Comparison of ENCODE assay signal across 27 cellular contexts in the genomic region with DNA sequence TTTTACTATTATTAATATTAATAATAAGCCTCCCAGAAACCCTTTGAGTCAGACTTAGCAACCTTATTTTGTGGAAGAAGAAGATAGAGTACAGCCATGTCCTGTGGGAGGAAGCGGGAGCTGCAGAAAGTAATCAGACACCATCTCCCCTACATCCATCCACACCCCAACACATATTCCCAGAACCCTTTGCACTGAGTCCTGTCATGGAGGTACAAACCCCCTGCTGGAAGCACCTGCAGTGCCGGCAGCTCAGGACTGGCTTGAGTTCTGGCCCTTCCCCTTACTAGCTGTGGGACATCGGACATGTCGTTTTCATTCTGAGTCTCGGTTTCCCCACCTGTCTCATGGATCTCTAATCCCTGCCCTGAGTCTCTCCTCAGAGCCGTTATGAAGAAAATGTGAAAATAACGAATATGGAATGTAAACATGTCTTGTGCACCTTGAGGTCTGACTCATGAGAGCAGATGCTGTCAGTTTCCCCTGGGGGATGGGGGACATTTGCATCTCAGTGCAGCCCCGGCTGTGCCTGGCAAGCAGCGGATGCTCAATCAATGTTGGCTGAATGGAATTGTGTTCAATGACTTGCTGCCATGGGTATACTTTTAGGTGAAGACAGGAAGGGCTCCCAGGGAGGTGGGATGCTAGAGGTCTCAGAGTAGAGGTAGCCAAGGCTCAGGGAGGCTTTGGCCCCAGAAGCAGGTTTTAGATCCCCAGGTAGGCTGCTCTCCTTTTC. TPM values are rescaled to one million over a fixed set of nuclear protein-coding genes. Genes with fewer than 3 reads are reported as not detected.
DNase-seq lines count a peak whose midpoint lies in the region; ATAC-seq, FAIRE-seq and TF ChIP-seq lines count a peak whose summit lies in the region.
"Had no signal": no experiment of that assay in that cellular context is flagged by ENCODE, and none has a peak within 500 bp of the region (broad histone marks: within the 10 kb centered on the region; RNA-seq: fewer than 3 reads in every experiment).

No MANE protein-coding gene starts in this region.

- in situ Hi-C loops in GM13977 (cut with MboI; ENCODE audit: low pct_unique_long_range_greater_than_20kb, low sequenced_read_pairs, unreplicated experiment) (loop anchor here (10.0 kb wide), 1 partner anchor 280 kb away; no protein-coding TSS in a partner anchor), gastrocnemius medialis (cut with MboI; ENCODE audit: low sequenced_read_pairs in 4 of 4) (loop anchor here in 2 of 4 donors (5.0 to 25.0 kb wide), 3 partner anchors 178 to 432 kb away; partner anchors contain the start of gene TSPAN18 (in 2 of the 2))

- TF ChIP-seq POLR2A in suprapubic skin (IDR thresholded peaks at IDR 0.05) (no peak), gastrocnemius medialis (IDR thresholded peaks at IDR 0.05) (no peak)

- H3K27ac Mint-ChIP-seq in T-cell (peak overlapping the region; percentile 38 to 41), glutamatergic neuron (ENCODE audit: unreplicated experiment) (peak overlapping the region; percentile 87)
- H3K27ac Mint-ChIP-seq: nephron had no signal

- H3K9me3 Mint-ChIP-seq in T-cell (no peaks in the 10 kb centered on the region), glutamatergic neuron (ENCODE audit: unreplicated experiment) (peaks cover 9% of the 10 kb centered on the region)
- H3K9me3 Mint-ChIP-seq: nephron had no signal

- no peak for TF ChIP-seq EP300 in suprapubic skin (IDR thresholded peaks at IDR 0.05)

- FAIRE-seq in kidney (lab: Jason Lieb, UNC): no peak
- FAIRE-seq: endothelial cell of umbilical vein, pancreas had no signal

- H3K9ac ChIP-seq in BLaER1 treated with 17β-estradiol and CSF1 and Interleukin-3, amounts not matched to agents 10 nM and 100 nM: no peak overlapping the region
- no peak overlapping the region for H3K9ac ChIP-seq in kidney (ENCODE audit: low read length in 2 of 2)

- ATAC-seq in HG02798 (IDR thresholded peaks at IDR 0.05; ENCODE audit: poor library complexity, unreplicated experiment) (peak; percentile 40), T-cell (replicated peaks in 1 of 4) (no peak), gastrocnemius medialis (no peak)
- ATAC-seq: lower lobe of right lung, mucosa of descending colon, pancreas, SK-N-SH treated with all-trans-retinoic acid at 6 μM for 48 hours had no signal

- H3K4me3 Mint-ChIP-seq in T-cell: no peak overlapping the region
- H3K4me3 Mint-ChIP-seq in glutamatergic neuron (ENCODE audit: unreplicated experiment): peak overlapping the region; percentile 58
- H3K4me3 Mint-ChIP-seq: nephron had no signal

- intact Hi-C loops in kidney (cut with DNase I): loop anchor here (10.0 kb wide), 1 partner anchor 350 kb away; no protein-coding TSS in a partner anchor
- intact Hi-C loops in gastrocnemius medialis (cut with DNase I; ENCODE audit: low total_unique reads): no loop called here

- peaks cover 0 to 4% (median 0%) of the 10 kb centered on the region in 11 experiments; a peak in 5 of 22 replicates for H4K20me1 ChIP-seq in BLaER1 treated with 17β-estradiol and CSF1 and Interleukin-3, amounts not matched to agents 10 nM and 100 nM

- DNase-seq in T-cell (no peak), glutamatergic neuron (no peak), suprapubic skin (ENCODE audit: low spot score in 2 of 2) (no peak), GM13977 (ENCODE audit: low spot score) (no peak), kidney (no peak), gastrocnemius medialis (no peak)
- DNase-seq: ACHN; activated CD4-positive, alpha-beta T cell treated with anti-CD3 and anti-CD28 coated beads for 48 hours; activated gamma-delta T cell treated with Interleukin-2 at 50 U/mL for 16 hours; activated T-cell treated with anti-CD3 and anti-CD28 coated beads, Interleukin-2, amount 50 U/mL, for 1 hour; COR-L47; DMS79; Kasumi-1; lower lobe of right lung; mucosa of descending colon; MV-4-11; NCI-H187; OCI-M1; pancreas; upper lobe of left lung had no signal

- H3K4me1 Mint-ChIP-seq in T-cell (peaks cover 0 to 1% (median 0%) of the 10 kb centered on the region in 3 donors), glutamatergic neuron (ENCODE audit: low read depth, unreplicated experiment) (peaks cover 33% of the 10 kb centered on the region)
- H3K4me1 Mint-ChIP-seq: nephron had no signal

- H3K36me3 Mint-ChIP-seq in T-cell (no peaks in the 10 kb centered on the region), glutamatergic neuron (ENCODE audit: unreplicated experiment) (no peaks in the 10 kb centered on the region)

- peaks cover 0 to 13% (median 0%) of the 10 kb centered on the region in 11 experiments; a peak in 4 of 22 replicates for H3K27me3 ChIP-seq in BLaER1 treated with 17β-estradiol and CSF1 and Interleukin-3, amounts not matched to agents 10 nM and 100 nM
- H3K27me3 ChIP-seq in suprapubic skin: no peaks in the 10 kb centered on the region
- no peaks in the 10 kb centered on the region for H3K27me3 ChIP-seq in gastrocnemius medialis
- H3K27me3 ChIP-seq: pancreas, upper lobe of left lung had no signal

- POLR2A ChIA-PET in T-cell (lab: Charles Lee): no interaction called here

- H3K27me3 Mint-ChIP-seq in T-cell (no peaks in the 10 kb centered on the region), glutamatergic neuron (ENCODE audit: unreplicated experiment) (peaks cover 14% of the 10 kb centered on the region)

- no peaks in the 10 kb centered on the region for H3K9me3 ChIP-seq in BLaER1 treated with 17β-estradiol and CSF1 and Interleukin-3, amounts not matched to agents 10 nM and 100 nM (replicated peaks in 1 of 11)
- H3K9me3 ChIP-seq in suprapubic skin (no peaks in the 10 kb centered on the region), kidney (ENCODE audit: control insufficient read depth in 1 of 2, low read length in 2 of 2) (no peaks in the 10 kb centered on the region), gastrocnemius medialis (no peaks in the 10 kb centered on the region)
- H3K9me3 ChIP-seq: lower lobe of right lung, mucosa of descending colon, pancreas, upper lobe of left lung had no signal

- CTCF ChIA-PET in T-cell (lab: Charles Lee): no interaction called here

- WGBS in suprapubic skin: 84% methylated on average over 9 of the region's 9 CpGs

- peaks cover 0 to 52% (median 39%) of the 10 kb centered on the region in 10 experiments; a peak in 15 of 20 replicates for H3K4me1 ChIP-seq in BLaER1 treated with 17β-estradiol and CSF1 and Interleukin-3, amounts not matched to agents 10 nM and 100 nM
- H3K4me1 ChIP-seq in suprapubic skin (no peaks in the 10 kb centered on the region), kidney (ENCODE audit: control insufficient read depth in 1 of 2, insufficient read depth in 1 of 2, low read depth in 1 of 2, low read length in 2 of 2) (no peaks in the 10 kb centered on the region), gastrocnemius medialis (no peaks in the 10 kb centered on the region)
- H3K4me1 ChIP-seq: lower lobe of right lung, pancreas, upper lobe of left lung had no signal

- H3K36me3 ChIP-seq in BLaER1 treated with 17β-estradiol and CSF1 and Interleukin-3, amounts not matched to agents 10 nM and 100 nM: no peaks in the 10 kb centered on the region
- H3K36me3 ChIP-seq in suprapubic skin (no peaks in the 10 kb centered on the region), kidney (ENCODE audit: control insufficient read depth in 1 of 2, insufficient read depth in 2 of 2, low read length in 2 of 2) (no peaks in the 10 kb centered on the region), gastrocnemius medialis (no peaks in the 10 kb centered on the region)
- H3K36me3 ChIP-seq: lower lobe of right lung, pancreas, upper lobe of left lung had no signal

- no peak overlapping the region for H3K4me3 ChIP-seq in BLaER1 treated with 17β-estradiol and CSF1 and Interleukin-3, amounts not matched to agents 10 nM and 100 nM
- H3K4me3 ChIP-seq in suprapubic skin (no peak overlapping the region), kidney (ENCODE audit: low read length in 2 of 2) (no peak overlapping the region), gastrocnemius medialis (no peak overlapping the region)
- H3K4me3 ChIP-seq: lower lobe of right lung, mucosa of descending colon, pancreas, smooth muscle cell, upper lobe of left lung had no signal

- peak overlapping the region in 8 of 11 experiments; percentile 0 to 65 (median 45); a peak in 14 of 22 replicates for H3K4me2 ChIP-seq in BLaER1 treated with 17β-estradiol and CSF1 and Interleukin-3, amounts not matched to agents 10 nM and 100 nM
- H3K4me2 ChIP-seq: smooth muscle cell had no signal

- no peak for TF ChIP-seq CTCF in glutamatergic neuron (IDR thresholded peaks at IDR 0.05; ENCODE audit: partially characterized antibody, unreplicated experiment)
- TF ChIP-seq CTCF in suprapubic skin (IDR thresholded peaks at IDR 0.05): no peak
- TF ChIP-seq CTCF in GM13977 (IDR thresholded peaks at IDR 0.05; ENCODE audit: extremely low read depth, insufficient read depth, missing control alignments): no peak
- TF ChIP-seq CTCF in kidney (IDR thresholded peaks at IDR 0.05; ENCODE audit: borderline replicate concordance, extremely low read depth, insufficient read depth): no peak
- TF ChIP-seq CTCF in gastrocnemius medialis (IDR thresholded peaks at IDR 0.05 in 4 of 5, conservative IDR thresholded peaks at IDR 0.05 in 1 of 5): no peak

- no peak overlapping the region for H3K27ac ChIP-seq in BLaER1 treated with 17β-estradiol and CSF1 and Interleukin-3, amounts not matched to agents 10 nM and 100 nM
- H3K27ac ChIP-seq in suprapubic skin (no peak overlapping the region), kidney (ENCODE audit: low read depth in 2 of 2, low read length in 2 of 2) (no peak overlapping the region), gastrocnemius medialis (no peak overlapping the region)
- H3K27ac ChIP-seq: HL-60, lower lobe of right lung, pancreas, upper lobe of left lung had no signal

RNA-seq across cellular contexts. Expression of gene TP53I11, which starts 45.4 kb away (rescaled TPM):
- total RNA-seq in T-cell (10 to 100 TPM in 4 of 5 donors, 1 to 10 TPM in 1; 6.6 to 27.0 (median 16.4) TPM), glutamatergic neuron (ENCODE audit: unreplicated experiment) (420 TPM), suprapubic skin (10 to 100 TPM; 58.0 to 91.5 (median 70.6) TPM), kidney (35.3 TPM), gastrocnemius medialis (10 to 100 TPM in 3 of 4 donors, 1 to 10 TPM in 1; 5.4 to 17.2 (median 12.8) TPM)
- polyA plus RNA-seq in kidney (ENCODE audit: insufficient read depth, low read depth, low replicate concordance): 25.7 TPM
